8 cellular contexts compared by ENCODE assay signal in the genomic region with DNA sequence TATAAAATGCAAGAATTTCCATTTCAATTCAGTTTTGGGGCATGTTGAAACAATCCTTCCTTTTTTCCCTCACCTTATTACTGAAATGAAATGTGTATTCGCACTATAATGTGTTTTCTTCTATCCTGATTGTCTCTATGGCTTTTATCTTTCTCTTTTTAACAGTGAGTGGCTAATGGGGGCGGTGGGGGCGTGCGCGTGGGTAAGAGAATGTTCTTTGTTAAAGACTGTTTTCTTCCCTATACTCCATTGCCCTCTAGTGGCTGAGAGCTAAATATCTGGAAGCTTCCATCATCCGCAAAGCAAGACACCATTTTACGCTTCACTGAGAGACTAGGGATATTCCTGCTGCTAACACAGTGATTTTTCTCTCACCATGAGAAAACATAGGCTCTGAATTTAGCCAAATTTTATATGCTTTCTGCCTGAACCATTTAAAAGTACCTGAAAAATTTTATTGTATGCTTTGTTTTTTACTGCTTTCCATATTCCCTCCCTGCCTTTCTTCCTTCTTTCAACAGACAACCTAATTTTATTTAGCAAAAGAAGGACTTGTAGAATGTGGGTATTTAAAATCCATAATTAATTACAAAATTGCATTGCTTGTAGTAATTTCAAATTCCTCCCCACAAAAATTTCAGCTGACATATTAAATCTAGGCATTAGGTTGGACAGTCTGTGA.
A peak's percentile ranks its signal among the peaks of the same experiment; 100 is the strongest.
DNase-seq lines count a peak whose midpoint lies in the region; ATAC-seq and TF ChIP-seq lines count a peak whose summit lies in the region.

No MANE protein-coding gene starts in this region.

- intact Hi-C loops in CD4-positive, alpha-beta memory T cell (cut with micrococcal nuclease): no loop called here

- no peak overlapping the region for H3K27ac Mint-ChIP-seq in CD4-positive, alpha-beta memory T cell
- no peak overlapping the region for H3K27ac Mint-ChIP-seq in nephron progenitor cell

- peak; percentile 15 to 33 (median 19) for DNase-seq in CD4-positive, alpha-beta memory T cell
- DNase-seq in NCI-H226: peak; percentile 10
- peak; percentile 14 to 15 for DNase-seq in activated CD4-positive, alpha-beta T cell treated with anti-CD3 and anti-CD28 coated beads, Interleukin-2, amount 50 U/mL, for 48 hours
- peak; percentile 71 for DNase-seq in fibroblast of mammary gland (ENCODE audit: low read depth)
- peak; percentile 66 for DNase-seq in nephron progenitor cell
- no peak for DNase-seq in activated gamma-delta T cell (lab: John Stamatoyannopoulos, UW)

- H3K27ac ChIP-seq in CD4-positive, alpha-beta memory T cell (ENCODE audit: low read depth, low read length): no peak overlapping the region

- H3K36me3 ChIP-seq in CD4-positive, alpha-beta memory T cell (ENCODE audit: insufficient read depth, low read length): no peaks in the 10 kb centered on the region

- no peaks in the 10 kb centered on the region for H3K9me3 ChIP-seq in CD4-positive, alpha-beta memory T cell (ENCODE audit: control insufficient read depth in 1 of 2, low read length in 2 of 2)

- no peaks in the 10 kb centered on the region for H3K27me3 ChIP-seq in CD4-positive, alpha-beta memory T cell (ENCODE audit: insufficient read depth, low read length)

- no peak overlapping the region for H3K4me3 ChIP-seq in CD4-positive, alpha-beta memory T cell (ENCODE audit: low read length in 2 of 2)
- H3K4me3 ChIP-seq in fibroblast of mammary gland (ENCODE audit: control insufficient read depth, low read depth, low read length): no peak overlapping the region

- peak overlapping the region in 2 of 8 donors; percentile 37 to 62 for H3K4me3 Mint-ChIP-seq in CD4-positive, alpha-beta memory T cell
- peak overlapping the region; percentile 65 for H3K4me3 Mint-ChIP-seq in nephron progenitor cell

- H3K4me1 Mint-ChIP-seq in CD4-positive, alpha-beta memory T cell: peaks cover 0 to 4% (median 3%) of the 10 kb centered on the region in 4 donors
- peaks cover 8% of the 10 kb centered on the region for H3K4me1 Mint-ChIP-seq in nephron progenitor cell

- H3K36me3 Mint-ChIP-seq in CD4-positive, alpha-beta memory T cell: no peaks in the 10 kb centered on the region
- H3K36me3 Mint-ChIP-seq in nephron progenitor cell (ENCODE audit: low read depth): no peaks in the 10 kb centered on the region

- CTCF ChIA-PET in CD4-positive, alpha-beta memory T cell (lab: Charles Lee; ENCODE audit: partially characterized antibody): interaction anchor here (0.7 to 1.0 kb wide), 3 partner anchors 11 to 14 kb away, joined by 3 to 7 read pairs (median 5); no protein-coding TSS in a partner anchor

- H3K4me1 ChIP-seq in CD4-positive, alpha-beta memory T cell (ENCODE audit: insufficient read depth, low read length): peaks cover 4% of the 10 kb centered on the region

- POLR2A ChIA-PET in CD4-positive, alpha-beta memory T cell (lab: Charles Lee; ENCODE audit: partially characterized antibody): no interaction called here

- H3K27me3 Mint-ChIP-seq in CD4-positive, alpha-beta memory T cell: peaks cover 3% of the 10 kb centered on the region in 2 donors
- peaks cover 4% of the 10 kb centered on the region for H3K27me3 Mint-ChIP-seq in nephron progenitor cell (ENCODE audit: low read depth, poor library complexity)

- no peaks in the 10 kb centered on the region for H3K9me3 Mint-ChIP-seq in CD4-positive, alpha-beta memory T cell
- H3K9me3 Mint-ChIP-seq in nephron progenitor cell: no peaks in the 10 kb centered on the region

- ATAC-seq in GM19025 (IDR thresholded peaks at IDR 0.05; ENCODE audit: low read depth, unreplicated experiment): peak; percentile 78
- ATAC-seq in HG03196 (IDR thresholded peaks at IDR 0.05; ENCODE audit: unreplicated experiment): peak; percentile 95

- TF ChIP-seq CTCF in fibroblast of mammary gland (conservative IDR thresholded peaks at IDR 0.05; ENCODE audit: control insufficient read depth, insufficient read depth, low read depth, low read length) (peak; percentile 85), nephron progenitor cell (IDR thresholded peaks at IDR 0.05) (peak; percentile 83)
